ENCODE assay signal across 8 cellular contexts in the genomic region with DNA sequence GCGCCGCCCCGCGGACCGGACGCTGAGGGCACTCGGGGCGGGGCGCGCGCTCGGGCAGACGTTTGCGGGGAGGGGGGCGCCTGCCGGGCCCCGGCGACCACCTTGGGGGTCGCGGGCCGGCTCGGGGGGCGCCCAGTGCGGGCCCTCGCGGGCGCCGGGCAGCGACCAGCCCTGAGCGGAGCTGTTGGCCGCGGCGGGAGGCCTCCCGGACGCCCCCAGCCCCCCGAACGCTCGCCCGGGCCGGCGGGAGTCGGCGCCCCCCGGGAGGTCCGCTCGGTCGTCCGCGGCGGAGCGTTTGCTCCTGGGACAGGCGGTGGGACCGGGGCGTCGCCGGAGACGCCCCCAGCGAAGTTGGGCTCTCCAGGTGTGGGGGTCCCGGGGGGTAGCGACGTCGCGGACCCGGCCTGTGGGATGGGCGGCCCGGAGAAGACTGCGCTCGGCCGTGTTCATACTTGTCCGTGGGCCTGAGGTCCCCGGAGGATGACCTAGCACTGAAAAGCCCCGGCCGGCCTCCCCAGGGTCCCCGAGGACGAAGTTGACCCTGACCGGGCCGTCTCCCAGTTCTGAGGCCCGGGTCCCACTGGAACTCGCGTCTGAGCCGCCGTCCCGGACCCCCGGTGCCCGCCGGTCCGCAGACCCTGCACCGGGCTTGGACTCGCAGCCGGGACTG. TPM values are rescaled to one million over a fixed set of nuclear protein-coding genes. Genes with fewer than 3 reads are reported as not detected.
DNase-seq lines count a peak whose midpoint lies in the region; ATAC-seq and TF ChIP-seq lines count a peak whose summit lies in the region.

No MANE protein-coding gene starts in this region.

- H3K36me3 Mint-ChIP-seq in activated naive CD4-positive, alpha-beta T cell treated with anti-CD3 and anti-CD28 coated beads, Interleukin-2, amount 50 U/mL, for 72 hours: peaks cover 20% of the 10 kb centered on the region in 2 donors
- no peaks in the 10 kb centered on the region for H3K36me3 Mint-ChIP-seq in immature natural killer cell

- no peak for TF ChIP-seq EP300 in SK-N-SH (IDR thresholded peaks at IDR 0.05; ENCODE audit: borderline replicate concordance in 1 of 2, low read depth in 1 of 2, low read length in 1 of 2)

- H3K4me3 Mint-ChIP-seq in immature natural killer cell: peak overlapping the region; percentile 90 to 93 (median 92)

- peak overlapping the region; percentile 84 for H3K9ac ChIP-seq in SK-N-SH
- peak overlapping the region; percentile 68 to 71 for H3K9ac ChIP-seq in stomach smooth muscle (ENCODE audit: low read length in 2 of 2)

- no peaks in the 10 kb centered on the region for H3K9me3 Mint-ChIP-seq in activated naive CD4-positive, alpha-beta T cell treated with anti-CD3 and anti-CD28 coated beads, Interleukin-2, amount 50 U/mL, for 72 hours
- H3K9me3 Mint-ChIP-seq in immature natural killer cell: no peaks in the 10 kb centered on the region

- H3K36me3 ChIP-seq in SK-N-SH (replicated peaks in 1 of 2; ENCODE audit: control insufficient read depth in 1 of 2, insufficient read depth in 2 of 2, low read length in 1 of 2) (peaks cover 4 to 11% of the 10 kb centered on the region in 2 experiments), stomach smooth muscle (ENCODE audit: control insufficient read depth in 2 of 2, insufficient read depth in 2 of 2, low read length in 2 of 2) (peaks cover 0 to 3% of the 10 kb centered on the region in 2 donors)

- H3K79me2 ChIP-seq in SK-N-SH (ENCODE audit: insufficient read depth): peaks cover 51% of the 10 kb centered on the region

- ATAC-seq in SK-N-SH treated with all-trans-retinoic acid at 6 μM for 48 hours (no peak), GM21786 (IDR thresholded peaks at IDR 0.05; ENCODE audit: unreplicated experiment) (no peak)
- no peak for ATAC-seq in activated naive CD4-positive, alpha-beta T cell treated with anti-CD3 and anti-CD28 coated beads, Interleukin-2, amount 50 U/mL, for 72 hours

- H3K4me1 ChIP-seq in SK-N-SH (ENCODE audit: control insufficient read depth in 1 of 2, insufficient read depth in 2 of 2, low read depth in 1 of 2, low read length in 1 of 2): peaks cover 8 to 30% of the 10 kb centered on the region in 2 experiments; a peak in 2 of 4 replicates
- peaks cover 37% of the 10 kb centered on the region for H3K4me1 ChIP-seq in stomach smooth muscle (ENCODE audit: control insufficient read depth, insufficient read depth, low read length)

- POLR2A ChIA-PET in SK-N-SH (lab: Yijun Ruan, JAX): no interaction called here

- H3K4me3 ChIP-seq in SK-N-SH (ENCODE audit: low read depth in 2 of 2, low read length in 1 of 2) (peak overlapping the region; percentile 65 to 85), stomach smooth muscle (ENCODE audit: low read length in 2 of 2) (peak overlapping the region; percentile 84 to 85)

- H2AFZ ChIP-seq in SK-N-SH (ENCODE audit: low read depth): no peak overlapping the region

- DNase-seq in SK-N-SH: peak; percentile 55
- no peak for DNase-seq in activated naive CD4-positive, alpha-beta T cell treated with anti-CD3 and anti-CD28 coated beads, Interleukin-2, amount 50 U/mL, for 72 hours (ENCODE audit: low spot score in 2 of 2)
- DNase-seq in immature natural killer cell: no peak
- DNase-seq in NCI-H510A (lab: John Stamatoyannopoulos, UW): no peak
- no peak for DNase-seq in iPS-NIHi7 (ENCODE audit: extremely low spot score)

- under 1% methylated on average over 18 of the region's 90 CpGs for whole genome bisulfite sequencing in SK-N-SH (ENCODE audit: low lambda C conversion rate)

- H3F3A ChIP-seq in SK-N-SH (replicated peaks; ENCODE audit: insufficient read depth): peaks cover 27% of the 10 kb centered on the region

- no peaks in the 10 kb centered on the region for H3K9me2 ChIP-seq in SK-N-SH

- CTCF ChIA-PET in SK-N-SH (lab: Yijun Ruan, JAX): interaction anchor here (0.6 kb wide), 1 partner anchor 55 kb away, joined by 3 read pairs; no protein-coding TSS in a partner anchor

- peaks cover 30 to 32% of the 10 kb centered on the region in 2 donors for H3K4me1 Mint-ChIP-seq in immature natural killer cell

- H3K27me3 Mint-ChIP-seq in immature natural killer cell (ENCODE audit: low read depth in 3 of 3): peaks cover 8 to 13% (median 10%) of the 10 kb centered on the region in 3 donors

- H3K27ac ChIP-seq in SK-N-SH (ENCODE audit: low read depth in 2 of 2, low read length in 1 of 2): peak overlapping the region; percentile 47 to 49; a peak in 3 of 4 replicates
- peak overlapping the region; percentile 86 for H3K27ac ChIP-seq in stomach smooth muscle (ENCODE audit: low read length)

- H3K27me3 ChIP-seq in SK-N-SH (ENCODE audit: insufficient read depth) (no peaks in the 10 kb centered on the region), stomach smooth muscle (ENCODE audit: control insufficient read depth in 1 of 2, insufficient read depth in 2 of 2, low read length in 2 of 2) (no peaks in the 10 kb centered on the region)

- H3K4me2 ChIP-seq in SK-N-SH: peak overlapping the region; percentile 93

- H3K9me3 ChIP-seq in SK-N-SH (no peaks in the 10 kb centered on the region), stomach smooth muscle (ENCODE audit: control insufficient read depth in 2 of 2, low read length in 2 of 2) (no peaks in the 10 kb centered on the region)

- TF ChIP-seq CTCF in SK-N-SH (IDR thresholded peaks at IDR 0.05): no peak

- H4K20me1 ChIP-seq in SK-N-SH (ENCODE audit: insufficient read depth): peaks cover 27% of the 10 kb centered on the region

- TF ChIP-seq RAD21 in SK-N-SH (IDR thresholded peaks at IDR 0.05; ENCODE audit: low read length): no peak

- H3K27ac Mint-ChIP-seq in activated naive CD4-positive, alpha-beta T cell treated with anti-CD3 and anti-CD28 coated beads, Interleukin-2, amount 50 U/mL, for 72 hours: peak overlapping the region; percentile 92 to 97
- H3K27ac Mint-ChIP-seq in immature natural killer cell: peak overlapping the region; percentile 85 to 92 (median 89)

TF ChIP-seq in SK-N-SH, 30 proteins besides CTCF, POLR2A, EP300 and RAD21 (continues in another document):
- TF ChIP-seq SIN3A (IDR thresholded peaks at IDR 0.05; ENCODE audit: borderline replicate concordance, low read depth, low read length): no peak
- TF ChIP-seq, protein P1, sequence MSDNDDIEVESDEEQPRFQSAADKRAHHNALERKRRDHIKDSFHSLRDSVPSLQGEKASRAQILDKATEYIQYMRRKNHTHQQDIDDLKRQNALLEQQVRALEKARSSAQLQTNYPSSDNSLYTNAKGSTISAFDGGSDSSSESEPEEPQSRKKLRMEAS (IDR thresholded peaks at IDR 0.05; ENCODE audit: low read depth): no peak

TF ChIP-seq in SK-N-SH treated with all-trans-retinoic acid at 6 μM for 48 hours, 23 proteins besides CTCF, POLR2A, EP300 and RAD21 (continues in another document):
- TF ChIP-seq SNAI2 (CRISPR knock-in tag; IDR thresholded peaks at IDR 0.05): no peak
- no peak for TF ChIP-seq TOX (CRISPR knock-in tag; IDR thresholded peaks at IDR 0.05; ENCODE audit: borderline replicate concordance)
- TF ChIP-seq ZFP3 (CRISPR knock-in tag; IDR thresholded peaks at IDR 0.05): no peak
- TF ChIP-seq ISL1 (CRISPR knock-in tag; IDR thresholded peaks at IDR 0.05): no peak
- no peak for TF ChIP-seq BACH2 (CRISPR knock-in tag; IDR thresholded peaks at IDR 0.05; ENCODE audit: borderline replicate concordance)
- TF ChIP-seq PPARA (CRISPR knock-in tag; IDR thresholded peaks at IDR 0.05; ENCODE audit: borderline replicate concordance): no peak
- TF ChIP-seq ZNF8 (CRISPR knock-in tag; IDR thresholded peaks at IDR 0.05): no peak
- TF ChIP-seq RARB (CRISPR knock-in tag; IDR thresholded peaks at IDR 0.05): no peak

RNA-seq across cellular contexts. Expression of gene STK11, which starts 0.6 kb away (rescaled TPM):
- polyA plus RNA-seq in SK-N-SH (2012; rRNA removed) (53.5 and 55.5 TPM in 2 replicates), immature natural killer cell (10 to 100 TPM; 10.8 to 14.5 (median 11.7) TPM)
- polyA plus RNA-seq in SK-N-SH (2012; cell fraction: cytosol; rRNA removed): 27.7 and 37.8 TPM in 2 replicates
- polyA plus RNA-seq in SK-N-SH (2012; cell fraction: nucleus; rRNA removed): 173 and 201 TPM in 2 replicates
- 10 to 100 TPM; 73.1 to 86.4 TPM for total RNA-seq in activated naive CD4-positive, alpha-beta T cell treated with anti-CD3 and anti-CD28 coated beads, Interleukin-2, amount 50 U/mL, for 72 hours

RNA-seq across cellular contexts. Expression of gene CBARP, which starts 31.6 kb away (rescaled TPM):
- polyA plus RNA-seq in SK-N-SH (2012; rRNA removed) (4.8 and 5.1 TPM in 2 replicates), immature natural killer cell (not detected)
- polyA plus RNA-seq in SK-N-SH (2012; cell fraction: cytosol; rRNA removed): 1.6 and 3.5 TPM in 2 replicates
- 25.2 and 37.7 TPM in 2 replicates for polyA plus RNA-seq in SK-N-SH (2012; cell fraction: nucleus; rRNA removed)
- total RNA-seq in activated naive CD4-positive, alpha-beta T cell treated with anti-CD3 and anti-CD28 coated beads, Interleukin-2, amount 50 U/mL, for 72 hours: 1 to 10 TPM; 1.0 to 1.6 TPM

RNA-seq across cellular contexts. Expression of gene SBNO2, which starts 32.1 kb away (rescaled TPM):
- 15.7 and 18.3 TPM in 2 replicates for polyA plus RNA-seq in SK-N-SH (2012; rRNA removed)
- polyA plus RNA-seq in SK-N-SH (2012; cell fraction: cytosol; rRNA removed): 4.5 and 9.3 TPM in 2 replicates
- 69.0 and 70.1 TPM in 2 replicates for polyA plus RNA-seq in SK-N-SH (2012; cell fraction: nucleus; rRNA removed)
- 100 to 1,000 TPM; 113 to 144 TPM for total RNA-seq in activated naive CD4-positive, alpha-beta T cell treated with anti-CD3 and anti-CD28 coated beads, Interleukin-2, amount 50 U/mL, for 72 hours
- 1 to 10 TPM in 1 of 3 donors, under 1 TPM in 2; 0.27 to 3.4 (median 0.89) TPM for polyA plus RNA-seq in immature natural killer cell

RNA-seq across cellular contexts. Expression of gene ATP5F1D, which starts 35.4 kb away (rescaled TPM):
- polyA plus RNA-seq in SK-N-SH (2012; rRNA removed): 133 and 226 TPM in 2 replicates
- polyA plus RNA-seq in SK-N-SH (2012; cell fraction: cytosol; rRNA removed): 114 and 155 TPM in 2 replicates
- polyA plus RNA-seq in SK-N-SH (2012; cell fraction: nucleus; rRNA removed): 81.6 and 162 TPM in 2 replicates
- 100 to 1,000 TPM; 114 to 201 TPM for total RNA-seq in activated naive CD4-positive, alpha-beta T cell treated with anti-CD3 and anti-CD28 coated beads, Interleukin-2, amount 50 U/mL, for 72 hours
- polyA plus RNA-seq in immature natural killer cell: 100 to 1,000 TPM; 145 to 310 (median 303) TPM

RNA-seq across cellular contexts. Expression of gene MIDN, which starts 42.2 kb away (rescaled TPM):
- polyA plus RNA-seq in SK-N-SH (2012; rRNA removed): 8.2 and 13.9 TPM in 2 replicates
- polyA plus RNA-seq in SK-N-SH (2012; cell fraction: cytosol; rRNA removed): 6.8 and 9.9 TPM in 2 replicates
- polyA plus RNA-seq in SK-N-SH (2012; cell fraction: nucleus; rRNA removed): 53.9 and 79.1 TPM in 2 replicates
- total RNA-seq in activated naive CD4-positive, alpha-beta T cell treated with anti-CD3 and anti-CD28 coated beads, Interleukin-2, amount 50 U/mL, for 72 hours: 100 to 1,000 TPM in 1 of 2 donors, 10 to 100 TPM in 1; 52.9 to 113 TPM
- polyA plus RNA-seq in immature natural killer cell: 10 to 100 TPM in 2 of 3 donors, 1 to 10 TPM in 1; 4.9 to 16.0 (median 10.8) TPM
